16 cellular contexts compared by ENCODE assay signal in genomic region chr10:35214607-35215020, GRCh38.
"Had no signal": no experiment of that assay in that cellular context is flagged by ENCODE, and none has a peak within 500 bp of the region (broad histone marks: within the 10 kb centered on the region; RNA-seq: fewer than 3 reads in every experiment).

No MANE protein-coding gene starts in this region.

- H3K9me3 ChIP-seq: colonic mucosa, esophagus muscularis mucosa, lower lobe of right lung, ovary had no signal

- H3K4me3 Mint-ChIP-seq: activated CD4-positive, alpha-beta T cell treated with anti-CD3 and anti-CD28 coated beads, Interleukin-2, amount 10 ng/mL, durations not matched to agents 24 days and 14 days; activated naive CD4-positive, alpha-beta T cell treated with anti-CD3 and anti-CD28 coated beads for 36 hours; activated naive CD8-positive, alpha-beta T cell treated with anti-CD3 and anti-CD28 coated beads, Interleukin-2, amount 50 U/mL, for 24 hours; activated T-helper 17 cell treated with anti-CD3 and anti-CD28 coated beads, Interleukin-2, amount 50 U/mL, for 72 hours; neural crest cell; stimulated activated memory B cell treated with anti-CD40 and anti-IgM and Interleukin-4, amounts not matched to agents 10 μg/mL and 1 μg/mL and 100 μg/mL, for 72 hours had no signal

- H3K4me1 ChIP-seq: colonic mucosa had no signal

- H3K27ac Mint-ChIP-seq: activated CD4-positive, alpha-beta T cell treated with anti-CD3 and anti-CD28 coated beads, Interleukin-2, amount 10 ng/mL, durations not matched to agents 24 days and 14 days; activated naive CD4-positive, alpha-beta T cell treated with anti-CD3 and anti-CD28 coated beads for 36 hours; activated naive CD8-positive, alpha-beta T cell treated with anti-CD3 and anti-CD28 coated beads, Interleukin-2, amount 50 U/mL, for 24 hours; activated T-helper 17 cell treated with anti-CD3 and anti-CD28 coated beads, Interleukin-2, amount 50 U/mL, for 72 hours; stimulated activated memory B cell treated with anti-CD40 and anti-IgM and Interleukin-4, amounts not matched to agents 10 μg/mL and 1 μg/mL and 100 μg/mL, for 72 hours had no signal

- H3K36me3 ChIP-seq: colonic mucosa, lower lobe of right lung, ovary had no signal

- H3K4me3 ChIP-seq: colonic mucosa, esophagus muscularis mucosa, lower lobe of right lung, ovary had no signal

- H3K9me3 Mint-ChIP-seq: activated CD4-positive, alpha-beta T cell treated with anti-CD3 and anti-CD28 coated beads, Interleukin-2, amount 10 ng/mL, durations not matched to agents 24 days and 14 days; activated naive CD4-positive, alpha-beta T cell treated with anti-CD3 and anti-CD28 coated beads for 36 hours; activated naive CD8-positive, alpha-beta T cell treated with anti-CD3 and anti-CD28 coated beads, Interleukin-2, amount 50 U/mL, for 24 hours; activated T-helper 17 cell treated with anti-CD3 and anti-CD28 coated beads, Interleukin-2, amount 50 U/mL, for 72 hours; neural crest cell; stimulated activated memory B cell treated with anti-CD40 and anti-IgM and Interleukin-4, amounts not matched to agents 10 μg/mL and 1 μg/mL and 100 μg/mL, for 72 hours had no signal

- H3K27ac ChIP-seq: colonic mucosa, esophagus muscularis mucosa, lower lobe of right lung, ovary had no signal

- DNase-seq: activated CD4-positive, alpha-beta T cell treated with anti-CD3 and anti-CD28 coated beads, Interleukin-2, amount 10 ng/mL, durations not matched to agents 24 days and 14 days; activated naive CD4-positive, alpha-beta T cell treated with anti-CD3 and anti-CD28 coated beads for 36 hours; activated naive CD8-positive, alpha-beta T cell treated with anti-CD3 and anti-CD28 coated beads, Interleukin-2, amount 50 U/mL, for 24 hours; colonic mucosa; effector CD4-positive, alpha-beta T cell; kidney glomerular epithelial cell; lower lobe of right lung; ovary; substantia nigra; T-helper 1 cell; trophoblast cell had no signal

- ATAC-seq: activated naive CD8-positive, alpha-beta T cell treated with anti-CD3 and anti-CD28 coated beads, Interleukin-2, amount 50 U/mL, for 24 hours; activated T-helper 17 cell treated with anti-CD3 and anti-CD28 coated beads, Interleukin-2, amount 50 U/mL, for 72 hours; lower lobe of right lung; SK-N-SH treated with all-trans-retinoic acid at 6 μM for 48 hours; stimulated activated memory B cell treated with anti-CD40 and anti-IgM and Interleukin-4, amounts not matched to agents 10 μg/mL and 1 μg/mL and 100 μg/mL, for 72 hours had no signal

- H3K27me3 Mint-ChIP-seq: activated CD4-positive, alpha-beta T cell treated with anti-CD3 and anti-CD28 coated beads, Interleukin-2, amount 10 ng/mL, durations not matched to agents 24 days and 14 days; activated naive CD8-positive, alpha-beta T cell treated with anti-CD3 and anti-CD28 coated beads, Interleukin-2, amount 50 U/mL, for 24 hours; activated T-helper 17 cell treated with anti-CD3 and anti-CD28 coated beads, Interleukin-2, amount 50 U/mL, for 72 hours had no signal
